In the genomic region with DNA sequence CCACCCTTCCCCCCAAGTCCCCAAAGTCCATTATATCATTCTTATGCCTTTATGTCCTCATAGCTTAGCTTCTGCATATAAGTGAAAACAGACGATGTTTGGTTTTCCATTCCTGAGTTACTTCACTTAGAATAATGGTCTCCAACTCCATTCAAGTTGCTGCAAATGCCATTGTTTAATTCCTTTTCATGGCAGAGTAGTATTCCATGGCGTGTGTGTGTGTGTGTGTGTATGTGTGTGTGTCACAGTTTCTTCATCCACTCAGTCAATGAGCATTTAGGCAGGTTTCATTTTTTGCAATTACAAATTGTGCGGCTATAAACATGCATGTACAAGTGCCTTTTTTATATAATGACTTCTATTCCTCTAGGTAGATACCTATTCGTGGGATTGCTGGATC, we compare ENCODE assay signal across 34 cellular contexts.
"Had no signal": no experiment of that assay in that cellular context is flagged by ENCODE, and none has a peak within 500 bp of the region (broad histone marks: within the 10 kb centered on the region; RNA-seq: fewer than 3 reads in every experiment).

No MANE protein-coding gene starts in this region.

- H3K4me1 ChIP-seq: adrenal gland, ascending aorta, breast epithelium had no signal

- ATAC-seq: activated naive CD4-positive, alpha-beta T cell treated with anti-CD3 and anti-CD28 coated beads, Interleukin-2, amount 50 U/mL, for 72 hours; activated naive CD8-positive, alpha-beta T cell treated with anti-CD3 and anti-CD28 coated beads, Interleukin-2, amount 50 U/mL, for 24 hours; activated T-cell treated with anti-CD3 and anti-CD28 coated beads, Interleukin-2, amount 50 U/mL, for 4 hours; activated T-cell treated with anti-CD3 and anti-CD28 coated beads, Interleukin-2, amount 50 U/mL, for 72 hours; activated T-helper 17 cell treated with anti-CD3 and anti-CD28 coated beads, Interleukin-2, amount 50 U/mL, for 72 hours; body of pancreas had no signal

- H3K27me3 ChIP-seq: adrenal gland, ascending aorta, body of pancreas, brain microvascular endothelial cell, breast epithelium, cardiac muscle cell had no signal

- FAIRE-seq: astrocyte, bronchial epithelial cell had no signal

- H3K36me3 ChIP-seq: adrenal gland, ascending aorta, brain microvascular endothelial cell, breast epithelium, cardiac muscle cell had no signal

- H3K9me3 ChIP-seq: adrenal gland, ascending aorta, body of pancreas had no signal

- H3K27ac ChIP-seq: adrenal gland, ascending aorta, body of pancreas, brain microvascular endothelial cell, breast epithelium, cardiac muscle cell had no signal

- H3K4me3 ChIP-seq: adrenal gland, ascending aorta, body of pancreas, breast epithelium, cardiac muscle cell had no signal

- DNase-seq: activated effector memory CD4-positive, alpha-beta T cell treated with anti-CD3 and anti-CD28 coated beads, Interleukin-2, amount 50 U/mL, for 16 hours; activated effector memory CD4-positive, alpha-beta T cell treated with Interleukin-2 at 50 U/mL for 16 hours; activated gamma-delta T cell; activated gamma-delta T cell treated with Interleukin-2 at 50 U/mL for 16 hours; activated naive CD4-positive, alpha-beta T cell; activated naive CD4-positive, alpha-beta T cell treated with anti-CD3 and anti-CD28 coated beads for 36 hours; activated naive CD4-positive, alpha-beta T cell treated with anti-CD3 and anti-CD28 coated beads, Interleukin-2, amount 10 ng/mL, durations not matched to agents 7 days and 5 days; activated naive CD4-positive, alpha-beta T cell treated with anti-CD3 and anti-CD28 coated beads, Interleukin-2, amount 50 U/mL, for 16 hours; activated naive CD4-positive, alpha-beta T cell treated with Interleukin-2 at 50 U/mL for 16 hours; activated naive CD8-positive, alpha-beta T cell treated with anti-CD3 and anti-CD28 coated beads for 36 hours; activated naive CD8-positive, alpha-beta T cell treated with anti-CD3 and anti-CD28 coated beads, Interleukin-2, amount 10 ng/mL, durations not matched to agents 7 days and 5 days; activated naive CD8-positive, alpha-beta T cell treated with anti-CD3 and anti-CD28 coated beads, Interleukin-2, amount 50 U/mL, for 24 hours; activated T-cell treated with anti-CD3 and anti-CD28 coated beads, Interleukin-2, amount 50 U/mL, for 1 hour; activated T-cell treated with anti-CD3 and anti-CD28 coated beads, Interleukin-2, amount 50 U/mL, for 24 hours; activated T-cell treated with anti-CD3 and anti-CD28 coated beads, Interleukin-2, amount 50 U/mL, for 4 hours; activated T-cell treated with anti-CD3 and anti-CD28 coated beads, Interleukin-2, amount 50 U/mL, for 48 hours; activated T-cell treated with anti-CD3 and anti-CD28 coated beads, Interleukin-2, amount 50 U/mL, for 72 hours; adrenal gland; amniotic stem cell; amygdala; anterior cingulate cortex; aorta; body of pancreas; brain microvascular endothelial cell; caudate nucleus; central memory CD4-positive, alpha-beta T cell; cerebellar nuclear complex had no signal
